Comparison of ENCODE assay signal across 25 cellular contexts in genomic region chr2:82340578-82341053, GRCh38.
DNase-seq lines count a peak whose midpoint lies in the region; ATAC-seq lines count a peak whose summit lies in the region.
"Had no signal": no experiment of that assay in that cellular context is flagged by ENCODE, and none has a peak within 500 bp of the region (broad histone marks: within the 10 kb centered on the region; RNA-seq: fewer than 3 reads in every experiment).

No MANE protein-coding gene starts in this region.

- DNase-seq in NCI-H2227 (lab: John Stamatoyannopoulos, UW; ENCODE audit: unreplicated experiment), result peak; percentile 8
- DNase-seq in NCI-H2227 treated with DMSO at 0.1 percent for 48 hours (lab: John Stamatoyannopoulos, UW), result no peak
- peak; percentile 33 for DNase-seq in SKM-1 (lab: John Stamatoyannopoulos, UW; ENCODE audit: unreplicated experiment)
- DNase-seq in islet precursor cell, result peak; percentile 62
- no peak for DNase-seq in NCI-H526 (lab: John Stamatoyannopoulos, UW)
- no peak for DNase-seq in activated gamma-delta T cell (lab: John Stamatoyannopoulos, UW)
- DNase-seq: activated CD4-positive, alpha-beta T cell treated with anti-CD3 and anti-CD28 coated beads, Interleukin-2, amount 50 U/mL, for 1 hour; AML-193; anterior cingulate cortex; CD8-positive, alpha-beta memory T cell; central memory CD4-positive, alpha-beta T cell; DMS79; HCEC 1CT; Kasumi-1; NCI-H1105 treated with DMSO at 0.1 percent for 48 hours; NCI-H2081 treated with DMSO at 0.1 percent for 48 hours; NCI-H446 treated with DMSO at 0.1 percent for 48 hours; NK-92 treated with Interleukin-12 subunit alpha and Interleukin-12 subunit beta, amount 100 ng/mL, for 24 hours; sigmoid colon; SK-N-SH; stimulated activated naive CD8-positive, alpha-beta T cell treated with anti-CD3 and anti-CD28 coated beads, Interleukin-15, amount 100 ng/mL, for 72 hours; tibial artery had no signal

- ATAC-seq in GM18858 (IDR thresholded peaks at IDR 0.05; ENCODE audit: unreplicated experiment), result no peak
- ATAC-seq in GM19467 (IDR thresholded peaks at IDR 0.05; ENCODE audit: unreplicated experiment), result no peak
- ATAC-seq: gastroesophageal sphincter; stimulated activated naive CD8-positive, alpha-beta T cell treated with anti-CD3 and anti-CD28 coated beads, Interleukin-15, amount 100 ng/mL, for 72 hours had no signal

Comparison
In these comparisons a context has a peak if more than half of its experiments do, and no peak if none do; other contexts are left out.
1. DNase-seq: peak in NCI-H2227 (single experiment), SKM-1 (single experiment) and islet precursor cell (single experiment); none in NCI-H2227 treated with DMSO at 0.1 percent for 48 hours (single experiment), NCI-H526 (0 of 2) and activated gamma-delta T cell (single experiment).